Comparison of ENCODE assay signal across 15 cellular contexts in the genomic region with DNA sequence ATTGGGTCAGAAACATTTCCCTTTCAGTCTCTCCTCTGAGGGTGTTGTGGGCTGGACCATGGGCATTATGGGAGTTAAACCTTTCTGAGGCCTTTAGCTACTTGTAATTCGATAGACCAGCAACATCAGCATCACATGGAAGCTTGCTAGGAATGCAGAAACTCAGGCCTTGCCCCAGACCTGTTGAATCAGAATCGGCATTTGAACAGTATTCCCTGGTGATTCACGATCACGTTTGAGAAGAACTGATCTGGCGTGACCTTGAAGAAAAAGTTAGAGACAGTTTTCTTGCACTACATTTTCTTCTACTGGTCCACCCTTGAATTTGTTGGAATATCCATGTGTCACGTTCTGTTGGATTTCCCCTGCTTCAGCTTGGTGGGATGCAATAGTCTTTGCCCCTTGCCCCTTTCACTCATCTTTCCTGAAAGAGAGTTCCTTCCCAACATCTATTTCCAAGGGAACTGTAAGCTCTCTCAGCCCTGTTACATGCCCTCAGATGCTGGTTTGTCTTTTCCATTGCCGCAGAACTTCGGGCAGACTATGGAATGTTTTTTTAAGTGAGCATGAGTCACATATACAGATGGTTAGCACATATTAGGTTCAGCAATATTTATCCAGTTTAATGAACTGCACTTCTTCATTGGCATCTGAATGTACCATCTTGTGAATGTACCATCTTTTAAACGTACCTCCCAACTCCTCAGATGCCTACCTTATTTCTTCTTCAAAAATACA. TPM values are rescaled to one million over a fixed set of nuclear protein-coding genes. Genes with fewer than 3 reads are reported as not detected.
DNase-seq lines count a peak whose midpoint lies in the region; TF ChIP-seq lines count a peak whose summit lies in the region.
"Had no signal": no experiment of that assay in that cellular context is flagged by ENCODE, and none has a peak within 500 bp of the region (broad histone marks: within the 10 kb centered on the region; RNA-seq: fewer than 3 reads in every experiment).

No MANE protein-coding gene starts in this region.

- H3K27me3 ChIP-seq in AG04450 (ENCODE audit: control insufficient read depth, insufficient read depth, low read length), result no peaks in the 10 kb centered on the region
- H3K27me3 ChIP-seq in testis, result no peaks in the 10 kb centered on the region
- H3K27me3 ChIP-seq: BLaER1, spleen had no signal

- intact Hi-C loops in testis (cut with DNase I; ENCODE audit: low total_unique reads), result no loop called here

- DNase-seq in AG04450 (ENCODE audit: low read depth, low spot score) (peak; percentile 59), choroid plexus epithelial cell (ENCODE audit: low read depth) (peak; percentile 88), kidney glomerular epithelial cell (lab: John Stamatoyannopoulos, UW) (peak; percentile 40), NCI-H1092 treated with DMSO at 0.1 percent for 48 hours (lab: John Stamatoyannopoulos, UW) (no peak), testis (no peak)
- no peak for DNase-seq in activated naive CD4-positive, alpha-beta T cell (lab: John Stamatoyannopoulos, UW)
- no peak for DNase-seq in stimulated activated CD4-positive, alpha-beta T cell treated with anti-CD3 and anti-CD28 coated beads, Interleukin-15, amount 100 ng/mL, for 24 hours
- DNase-seq: activated T-cell treated with anti-CD3 and anti-CD28 coated beads for 4 hours, amygdala, GF-D8, natural killer cell, Right ventricle myocardium superior, spleen had no signal

- TF ChIP-seq EP300 in Ishikawa (IDR thresholded peaks at IDR 0.05; ENCODE audit: borderline replicate concordance), result no peak

- CTCF ChIA-PET in AG04450 (lab: Charles Lee), result interaction anchor here (3.2 kb wide), 1 partner anchor 58 kb away, joined by 13 read pairs; no protein-coding TSS in a partner anchor

- no peak for TF ChIP-seq POLR2A in testis (IDR thresholded peaks at IDR 0.05)

- TF ChIP-seq CTCF in AG04450 (IDR thresholded peaks at IDR 0.05; ENCODE audit: low read depth, low read length), result no peak
- no peak for TF ChIP-seq CTCF in choroid plexus epithelial cell (conservative IDR thresholded peaks at IDR 0.05; ENCODE audit: low read depth, low read length)
- TF ChIP-seq CTCF in testis (IDR thresholded peaks at IDR 0.05), result no peak

- TF ChIP-seq RAD21 in Ishikawa (IDR thresholded peaks at IDR 0.05; ENCODE audit: low read depth), result no peak

- no peaks in the 10 kb centered on the region for H3K4me1 ChIP-seq in testis
- H3K4me1 ChIP-seq: BLaER1 had no signal

- 74 to 77% methylated on average over 9 of the region's 9 CpGs for whole genome bisulfite sequencing in testis, 2 donors

- POLR2A ChIA-PET in AG04450 (lab: Yijun Ruan, JAX), result interaction anchor here (1.0 kb wide), 1 partner anchor 10 kb away, joined by 5 read pairs; no protein-coding TSS in a partner anchor

- H3K4me3 ChIP-seq in AG04450 (ENCODE audit: low read depth, low read length) (no peak overlapping the region), choroid plexus epithelial cell (ENCODE audit: low read depth, low read length) (no peak overlapping the region), testis (no peak overlapping the region)
- H3K4me3 ChIP-seq: BLaER1, spleen had no signal

- no peaks in the 10 kb centered on the region for H3K9me3 ChIP-seq in AG04450 (ENCODE audit: control insufficient read depth, insufficient read depth, low read length)
- no peaks in the 10 kb centered on the region for H3K9me3 ChIP-seq in testis
- H3K9me3 ChIP-seq: BLaER1, spleen had no signal

- H3K36me3 ChIP-seq in testis (ENCODE audit: low read depth, missing control alignments), result no peaks in the 10 kb centered on the region
- H3K36me3 ChIP-seq: BLaER1, spleen had no signal

- H3K27ac ChIP-seq in AG04450 (ENCODE audit: low read depth, low read length) (peak overlapping the region; percentile 89), testis (no peak overlapping the region)
- H3K27ac ChIP-seq: BLaER1, spleen had no signal

TF ChIP-seq in Ishikawa, 13 proteins besides CTCF, POLR2A, EP300 and RAD21:
- TF ChIP-seq FOXM1 (IDR thresholded peaks at IDR 0.05; ENCODE audit: borderline replicate concordance, low read depth), result no peak
- 0 out of 2 replicates have a peak, but pooled peaks have one; percentile 49 for TF ChIP-seq TEAD4 (IDR thresholded peaks at IDR 0.05)
- TF ChIP-seq, protein P1, sequence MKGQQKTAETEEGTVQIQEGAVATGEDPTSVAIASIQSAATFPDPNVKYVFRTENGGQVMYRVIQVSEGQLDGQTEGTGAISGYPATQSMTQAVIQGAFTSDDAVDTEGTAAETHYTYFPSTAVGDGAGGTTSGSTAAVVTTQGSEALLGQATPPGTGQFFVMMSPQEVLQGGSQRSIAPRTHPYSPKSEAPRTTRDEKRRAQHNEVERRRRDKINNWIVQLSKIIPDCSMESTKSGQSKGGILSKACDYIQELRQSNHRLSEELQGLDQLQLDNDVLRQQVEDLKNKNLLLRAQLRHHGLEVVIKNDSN (IDR thresholded peaks at IDR 0.05), result 0 out of 2 replicates have a peak, but pooled peaks have one; percentile 27
- TF ChIP-seq TCF12 (IDR thresholded peaks at IDR 0.05; ENCODE audit: low read depth), result no peak
TF ChIP-seq in Ishikawa: peak in this region for 2.

RNA-seq across cellular contexts. Expression of a gene that starts 23.9 kb away (rescaled TPM):
- polyA plus RNA-seq in AG04450 (2011; rRNA removed) (0.05 and 0.07 TPM in 2 replicates), testis (ENCODE audit: insufficient read depth, low read depth, low replicate concordance) (3.5 TPM)
- 0.74 TPM in 1 of 2 replicates, not detected in the other for polyA minus RNA-seq in AG04450 (2011; rRNA and poly(A)+ RNA removed)
- total RNA-seq in testis, result 1 to 10 TPM in 1 of 2 donors, under 1 TPM in 1; 0.24 to 1.1 TPM
- total RNA-seq: natural killer cell had no signal

Comparison
In these comparisons a context has a peak if more than half of its experiments do, and no peak if none do; other contexts are left out.
1. DNase-seq: peak in AG04450 (single experiment), choroid plexus epithelial cell (single experiment) and kidney glomerular epithelial cell (single experiment); none in NCI-H1092 treated with DMSO at 0.1 percent for 48 hours (single experiment), activated naive CD4-positive, alpha-beta T cell (0 of 4), testis (single experiment) and stimulated activated CD4-positive, alpha-beta T cell treated with anti-CD3 and anti-CD28 coated beads, Interleukin-15, amount 100 ng/mL, for 24 hours (single experiment).